23 cellular contexts compared by ENCODE assay signal in the genomic region with DNA sequence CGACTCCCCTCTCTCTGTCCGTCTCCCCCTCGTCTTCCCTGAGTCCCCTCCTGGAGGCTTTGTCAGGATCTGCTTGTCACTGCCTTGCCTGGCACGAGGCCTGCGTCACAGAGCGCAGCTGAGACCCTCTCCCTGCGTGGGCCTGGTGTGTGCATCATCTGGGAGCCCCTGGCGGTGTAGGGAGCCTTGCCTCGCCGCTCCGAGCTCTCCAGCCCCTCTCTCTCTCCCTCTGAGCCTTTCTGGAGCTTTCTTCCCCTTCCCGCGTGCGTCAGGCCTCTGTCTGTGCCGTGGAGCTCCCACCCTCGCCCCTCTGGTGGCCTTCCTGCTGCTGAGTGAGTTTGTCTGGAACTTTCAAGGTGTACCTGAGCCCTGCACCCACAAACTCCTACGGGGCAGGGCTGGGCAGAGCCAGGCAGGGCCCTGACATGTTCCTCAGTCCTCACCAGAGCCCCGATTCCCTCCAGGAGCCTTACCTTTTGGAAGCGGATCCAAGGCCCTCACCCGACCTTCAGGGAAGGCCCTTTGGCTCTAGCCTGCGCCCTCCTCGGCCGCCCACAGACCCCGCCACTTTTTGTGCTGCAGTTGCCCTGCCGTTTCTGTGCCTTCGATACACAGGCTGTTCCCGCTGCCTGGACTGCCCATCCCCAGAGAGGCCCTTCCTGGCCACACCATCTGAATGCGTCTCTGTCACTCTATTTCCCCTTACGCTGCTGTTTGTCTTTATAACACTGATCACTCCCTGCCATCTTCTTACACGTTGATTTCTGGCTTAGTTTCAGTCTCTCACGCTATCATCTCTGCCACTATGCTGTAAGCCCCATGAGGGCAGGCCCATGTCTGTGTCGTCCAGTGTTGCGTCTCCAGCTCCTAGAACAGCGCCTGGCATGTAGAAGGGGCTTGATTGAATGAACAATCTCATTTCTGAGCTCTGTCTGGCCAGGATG.
DNase-seq lines count a peak whose midpoint lies in the region; ATAC-seq and TF ChIP-seq lines count a peak whose summit lies in the region.
"Had no signal": no experiment of that assay in that cellular context is flagged by ENCODE, and none has a peak within 500 bp of the region (broad histone marks: within the 10 kb centered on the region; RNA-seq: fewer than 3 reads in every experiment).

No MANE protein-coding gene starts in this region.

- no peaks in the 10 kb centered on the region for H3K9me3 ChIP-seq in left ventricle myocardium inferior (replicated peaks)
- no peaks in the 10 kb centered on the region for H3K9me3 ChIP-seq in RWPE2 (ENCODE audit: severe bottlenecking)
- no peaks in the 10 kb centered on the region for H3K9me3 ChIP-seq in osteoblast (ENCODE audit: low read depth, low read length)
- H3K9me3 ChIP-seq: BLaER1 had no signal

- H3K36me3 ChIP-seq in left ventricle myocardium inferior, result no peaks in the 10 kb centered on the region
- H3K36me3 ChIP-seq in RWPE2 (ENCODE audit: low read depth), result no peaks in the 10 kb centered on the region
- H3K36me3 ChIP-seq in osteoblast (ENCODE audit: insufficient read depth, low read length), result no peaks in the 10 kb centered on the region
- H3K36me3 ChIP-seq: BLaER1 had no signal

- H3K79me2 ChIP-seq in osteoblast (ENCODE audit: insufficient read depth, low read length), result no peaks in the 10 kb centered on the region

- ATAC-seq in left ventricle myocardium superior, result no peak
- no peak for ATAC-seq in RWPE2 (ENCODE audit: low read depth)
- peak; percentile 6 for ATAC-seq in esophagus mucosa
- no peak for ATAC-seq in GM21515 (IDR thresholded peaks at IDR 0.05; ENCODE audit: unreplicated experiment)
- ATAC-seq in sciatic nerve, result no peak
- ATAC-seq: HCT116 had no signal

- H3K4me2 ChIP-seq in osteoblast (ENCODE audit: insufficient read depth, low read length), result no peak overlapping the region
- H3K4me2 ChIP-seq: BLaER1, PC-9 had no signal

- peaks cover 95% of the 10 kb centered on the region for H3K27me3 ChIP-seq in left ventricle myocardium inferior (ENCODE audit: low read depth)
- peaks cover 13% of the 10 kb centered on the region for H3K27me3 ChIP-seq in RWPE2 (ENCODE audit: insufficient read depth, poor library complexity, severe bottlenecking)
- H3K27me3 ChIP-seq in osteoblast (ENCODE audit: insufficient read depth, low read length), result peaks cover 66% of the 10 kb centered on the region
- H3K27me3 ChIP-seq: BLaER1 had no signal

- no peaks in the 10 kb centered on the region for H4K20me1 ChIP-seq in osteoblast (ENCODE audit: insufficient read depth, low read length)
- H4K20me1 ChIP-seq: BLaER1 had no signal

- H3K4me3 ChIP-seq in left ventricle myocardium inferior (no peak overlapping the region), RWPE2 (ENCODE audit: severe bottlenecking) (no peak overlapping the region), osteoblast (ENCODE audit: insufficient read depth, low read length) (no peak overlapping the region)
- H3K4me3 ChIP-seq: BLaER1, PC-9 had no signal

- no peak overlapping the region for H2AFZ ChIP-seq in osteoblast (ENCODE audit: low read length)
- H2AFZ ChIP-seq: PC-9 had no signal

- H3K27ac ChIP-seq in left ventricle myocardium inferior (replicated peaks), result no peak overlapping the region
- no peak overlapping the region for H3K27ac ChIP-seq in RWPE2 (ENCODE audit: poor library complexity, severe bottlenecking)
- no peak overlapping the region for H3K27ac ChIP-seq in osteoblast (ENCODE audit: low read depth, low read length)
- H3K27ac ChIP-seq: BLaER1, PC-9 had no signal

- H3K4me1 ChIP-seq in left ventricle myocardium inferior (peaks cover 7% of the 10 kb centered on the region), RWPE2 (ENCODE audit: insufficient read depth, poor library complexity, severe bottlenecking) (no peaks in the 10 kb centered on the region), osteoblast (ENCODE audit: insufficient read depth, low read length) (peaks cover 7% of the 10 kb centered on the region)

- intact Hi-C loops in left ventricle myocardium superior (cut with micrococcal nuclease), result no loop called here
- intact Hi-C loops in left ventricle myocardium inferior (cut with micrococcal nuclease), result no loop called here
- intact Hi-C loops in sciatic nerve (cut with DNase I), result no loop called here

- TF ChIP-seq CTCF in left ventricle myocardium inferior (IDR thresholded peaks at IDR 0.05; ENCODE audit: borderline replicate concordance) (no peak), RWPE2 (IDR thresholded peaks at IDR 0.05; ENCODE audit: poor library complexity, severe bottlenecking) (no peak), osteoblast (IDR thresholded peaks at IDR 0.05; ENCODE audit: extremely low read depth, low read depth, low read length) (no peak)

- peak; percentile 3 for DNase-seq in left ventricle myocardium superior
- DNase-seq in left ventricle myocardium inferior, result no peak
- peak; percentile 80 for DNase-seq in RWPE2 (ENCODE audit: low spot score)
- DNase-seq in osteoblast (ENCODE audit: insufficient read length, low spot score, missing footprints), result peak; percentile 42
- no peak for DNase-seq in NCI-H345 treated with DMSO at 0.1 percent for 48 hours (lab: John Stamatoyannopoulos, UW; ENCODE audit: unreplicated experiment)
- no peak for DNase-seq in sciatic nerve (ENCODE audit: low spot score)
- DNase-seq: CD4-positive, alpha-beta T cell; COR-L47; DMS53; GOT3; NCI-H1092; NCI-H1417 treated with DMSO at 0.1 percent for 48 hours; NCI-H1694 treated with DMSO at 0.1 percent for 48 hours; NCI-H2081; NCI-H2171 treated with DMSO at 0.1 percent for 48 hours; NCI-H345; NCI-H748 treated with DMSO at 0.1 percent for 48 hours; PC-9; SHP77 treated with DMSO at 0.1 percent for 48 hours had no signal

Comparison
In these comparisons a context has a peak if more than half of its experiments do, and no peak if none do; other contexts are left out.
1. DNase-seq: peak in left ventricle myocardium superior (single experiment), RWPE2 (single experiment) and osteoblast (single experiment); none in left ventricle myocardium inferior (single experiment), NCI-H345 treated with DMSO at 0.1 percent for 48 hours (single experiment) and sciatic nerve (single experiment).